24 cellular contexts compared by ENCODE assay signal in the genomic region with DNA sequence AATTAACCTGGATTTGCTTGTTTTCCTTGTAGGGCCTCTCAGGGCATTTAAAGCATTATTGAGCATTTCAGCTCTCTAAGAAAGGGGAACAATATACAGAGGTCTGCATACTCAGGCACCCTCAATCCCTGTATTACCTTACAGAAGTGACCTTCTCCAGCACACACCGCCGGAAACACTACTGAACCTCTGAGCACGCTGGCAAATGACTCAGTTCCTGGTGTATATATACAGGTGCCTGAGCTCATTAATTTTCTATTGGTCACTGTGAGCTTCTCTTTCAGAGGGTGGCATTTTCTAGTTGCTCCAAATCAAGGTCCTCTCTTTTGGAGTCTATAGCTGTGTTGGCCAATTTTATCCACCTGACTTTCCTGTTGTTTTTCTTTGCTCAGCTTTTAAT.
"Had no signal": no experiment of that assay in that cellular context is flagged by ENCODE, and none has a peak within 500 bp of the region (broad histone marks: within the 10 kb centered on the region; RNA-seq: fewer than 3 reads in every experiment).

No MANE protein-coding gene starts in this region.

- H3K27ac ChIP-seq: RWPE1 had no signal

- H3K27me3 ChIP-seq: MG63 had no signal

- ATAC-seq: HepG2, Panc1, SK-N-SH treated with all-trans-retinoic acid at 6 μM for 48 hours had no signal

- H3K36me3 ChIP-seq: MG63 had no signal

- DNase-seq: IMR-90, Karpas-422, KG1, MG63, NCI-H1092, NCI-H1105 treated with DMSO at 0.1 percent for 48 hours, NCI-H1417 treated with DMSO at 0.1 percent for 48 hours, NCI-H146, NCI-H1694 treated with DMSO at 0.1 percent for 48 hours, NCI-H1930, NCI-H2081, NCI-H2107, NCI-H2171, NCI-H226, NCI-H446, NCI-H510A, NCI-H524 treated with DMSO at 0.1 percent for 48 hours, NCI-H69, NCI-H774, SHP77 had no signal

- H3K4me3 ChIP-seq: MG63 had no signal

- H3K9me3 ChIP-seq: MG63 had no signal
